1 cellular context compared by ENCODE assay signal in genomic region chr10:24901686-24902399, GRCh38.
TF ChIP-seq lines count a peak whose summit lies in the region.

No MANE protein-coding gene starts in this region.

TF ChIP-seq in WTC11, 78 proteins besides CTCF, POLR2A, EP300 and RAD21 (continued from another document):
- TF ChIP-seq STAT6 (CRISPR knock-in tag; conservative IDR thresholded peaks at IDR 0.05; ENCODE audit: low read depth) (no peak), PRRX2 (CRISPR knock-in tag; IDR thresholded peaks at IDR 0.05) (no peak), ETV6 (CRISPR knock-in tag; IDR thresholded peaks at IDR 0.05) (no peak), SMAD4 (CRISPR knock-in tag; IDR thresholded peaks at IDR 0.05) (no peak), ZNF232 (CRISPR knock-in tag; IDR thresholded peaks at IDR 0.05) (no peak), TEAD4 (CRISPR knock-in tag; IDR thresholded peaks at IDR 0.05) (no peak), CBFB (CRISPR knock-in tag; IDR thresholded peaks at IDR 0.05; ENCODE audit: low read depth) (no peak), CREB1 (CRISPR knock-in tag; IDR thresholded peaks at IDR 0.05) (no peak), ELF4 (CRISPR knock-in tag; IDR thresholded peaks at IDR 0.05; ENCODE audit: low read depth) (no peak), TCF7 (CRISPR knock-in tag; IDR thresholded peaks at IDR 0.05; ENCODE audit: low read depth) (no peak), ERG (CRISPR knock-in tag; IDR thresholded peaks at IDR 0.05) (no peak), ZNF281 (CRISPR knock-in tag; IDR thresholded peaks at IDR 0.05) (no peak), AR (CRISPR knock-in tag; IDR thresholded peaks at IDR 0.05) (no peak), JAZF1 (CRISPR knock-in tag; IDR thresholded peaks at IDR 0.05) (no peak)
